20 cellular contexts compared by ENCODE assay signal in the genomic region with DNA sequence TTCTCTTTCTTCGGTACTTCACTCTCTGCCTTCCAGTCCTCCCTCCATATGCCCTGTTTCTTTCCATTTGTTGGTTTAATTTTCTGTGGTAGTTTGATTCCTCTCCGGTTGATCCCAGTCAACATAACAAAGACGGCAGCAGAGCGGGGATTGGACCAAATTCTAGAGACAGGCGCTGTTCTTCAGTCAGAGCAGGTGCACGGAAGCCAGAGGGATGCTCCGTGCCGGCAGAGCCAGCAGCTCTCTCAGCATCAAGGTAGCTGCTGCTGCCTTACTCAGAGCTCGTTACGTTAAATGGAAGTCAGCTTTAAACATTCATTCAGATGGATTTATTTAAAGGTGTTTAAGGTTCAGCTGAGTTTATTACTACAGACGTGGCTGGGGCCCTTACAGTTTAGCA.
"Had no signal": no experiment of that assay in that cellular context is flagged by ENCODE, and none has a peak within 500 bp of the region (broad histone marks: within the 10 kb centered on the region; RNA-seq: fewer than 3 reads in every experiment).

No MANE protein-coding gene starts in this region.

- DNase-seq: activated CD4-positive, alpha-beta T cell treated with anti-CD3 and anti-CD28 coated beads for 4 hours; activated CD4-positive, alpha-beta T cell treated with anti-CD3 and anti-CD28 coated beads, Interleukin-2, amount 50 U/mL, for 4 hours; activated CD4-positive, CD25-positive, alpha-beta regulatory T cell; activated naive CD4-positive, alpha-beta T cell; activated T-cell treated with anti-CD3 and anti-CD28 coated beads for 4 hours; activated T-cell treated with anti-CD3 and anti-CD28 coated beads, Interleukin-2, amount 50 U/mL, for 72 hours; body of pancreas; effector memory CD4-positive, alpha-beta T cell; left ventricle myocardium superior; pancreas; psoas muscle; right cardiac atrium; spleen; stimulated activated naive CD4-positive, alpha-beta T cell; transverse colon had no signal

- H3K9me3 ChIP-seq: body of pancreas, neutrophil, pancreas, transverse colon had no signal

- H3K27ac ChIP-seq: body of pancreas, cardiac muscle cell, coronary artery, dorsolateral prefrontal cortex, neutrophil, pancreas, psoas muscle, spleen, transverse colon had no signal

- H3K4me3 ChIP-seq: body of pancreas, cardiac muscle cell, coronary artery, pancreas, psoas muscle, spleen, transverse colon had no signal

- H3K27me3 ChIP-seq: body of pancreas, cardiac muscle cell, dorsolateral prefrontal cortex, neutrophil, pancreas, spleen, transverse colon had no signal

- H3K36me3 ChIP-seq: cardiac muscle cell, neutrophil, pancreas, spleen, transverse colon had no signal

- ATAC-seq: activated naive CD4-positive, alpha-beta T cell treated with anti-CD3 and anti-CD28 coated beads, Interleukin-2, amount 50 U/mL, for 72 hours; activated T-cell treated with anti-CD3 and anti-CD28 coated beads, Interleukin-2, amount 50 U/mL, for 72 hours; body of pancreas; left ventricle myocardium superior; pancreas; psoas muscle; right cardiac atrium had no signal

- H3K4me1 ChIP-seq: body of pancreas, pancreas, psoas muscle, spleen, transverse colon had no signal
